1 cellular context compared by ENCODE assay signal in genomic region chr11:116772443-116773202, GRCh38.
TF ChIP-seq lines count a peak whose summit lies in the region.

TSS of gene BUD13 (minus strand) at chr11:116772987. CDS start at chr11:116772964, 23 bp downstream.

TF ChIP-seq in HepG2, 621 proteins besides CTCF, POLR2A, EP300 and RAD21 (continued from another document and continues in another):
- TF ChIP-seq, protein P1, sequence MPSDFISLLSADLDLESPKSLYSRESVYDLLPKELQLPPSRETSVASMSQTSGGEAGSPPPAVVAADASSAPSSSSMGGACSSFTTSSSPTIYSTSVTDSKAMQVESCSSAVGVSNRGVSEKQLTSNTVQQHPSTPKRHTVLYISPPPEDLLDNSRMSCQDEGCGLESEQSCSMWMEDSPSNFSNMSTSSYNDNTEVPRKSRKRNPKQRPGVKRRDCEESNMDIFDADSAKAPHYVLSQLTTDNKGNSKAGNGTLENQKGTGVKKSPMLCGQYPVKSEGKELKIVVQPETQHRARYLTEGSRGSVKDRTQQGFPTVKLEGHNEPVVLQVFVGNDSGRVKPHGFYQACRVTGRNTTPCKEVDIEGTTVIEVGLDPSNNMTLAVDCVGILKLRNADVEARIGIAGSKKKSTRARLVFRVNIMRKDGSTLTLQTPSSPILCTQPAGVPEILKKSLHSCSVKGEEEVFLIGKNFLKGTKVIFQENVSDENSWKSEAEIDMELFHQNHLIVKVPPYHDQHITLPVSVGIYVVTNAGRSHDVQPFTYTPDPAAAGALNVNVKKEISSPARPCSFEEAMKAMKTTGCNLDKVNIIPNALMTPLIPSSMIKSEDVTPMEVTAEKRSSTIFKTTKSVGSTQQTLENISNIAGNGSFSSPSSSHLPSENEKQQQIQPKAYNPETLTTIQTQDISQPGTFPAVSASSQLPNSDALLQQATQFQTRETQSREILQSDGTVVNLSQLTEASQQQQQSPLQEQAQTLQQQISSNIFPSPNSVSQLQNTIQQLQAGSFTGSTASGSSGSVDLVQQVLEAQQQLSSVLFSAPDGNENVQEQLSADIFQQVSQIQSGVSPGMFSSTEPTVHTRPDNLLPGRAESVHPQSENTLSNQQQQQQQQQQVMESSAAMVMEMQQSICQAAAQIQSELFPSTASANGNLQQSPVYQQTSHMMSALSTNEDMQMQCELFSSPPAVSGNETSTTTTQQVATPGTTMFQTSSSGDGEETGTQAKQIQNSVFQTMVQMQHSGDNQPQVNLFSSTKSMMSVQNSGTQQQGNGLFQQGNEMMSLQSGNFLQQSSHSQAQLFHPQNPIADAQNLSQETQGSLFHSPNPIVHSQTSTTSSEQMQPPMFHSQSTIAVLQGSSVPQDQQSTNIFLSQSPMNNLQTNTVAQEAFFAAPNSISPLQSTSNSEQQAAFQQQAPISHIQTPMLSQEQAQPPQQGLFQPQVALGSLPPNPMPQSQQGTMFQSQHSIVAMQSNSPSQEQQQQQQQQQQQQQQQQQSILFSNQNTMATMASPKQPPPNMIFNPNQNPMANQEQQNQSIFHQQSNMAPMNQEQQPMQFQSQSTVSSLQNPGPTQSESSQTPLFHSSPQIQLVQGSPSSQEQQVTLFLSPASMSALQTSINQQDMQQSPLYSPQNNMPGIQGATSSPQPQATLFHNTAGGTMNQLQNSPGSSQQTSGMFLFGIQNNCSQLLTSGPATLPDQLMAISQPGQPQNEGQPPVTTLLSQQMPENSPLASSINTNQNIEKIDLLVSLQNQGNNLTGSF (CRISPR knock-in tag; IDR thresholded peaks at IDR 0.05), result peak; percentile 61
- TF ChIP-seq, protein P2, sequence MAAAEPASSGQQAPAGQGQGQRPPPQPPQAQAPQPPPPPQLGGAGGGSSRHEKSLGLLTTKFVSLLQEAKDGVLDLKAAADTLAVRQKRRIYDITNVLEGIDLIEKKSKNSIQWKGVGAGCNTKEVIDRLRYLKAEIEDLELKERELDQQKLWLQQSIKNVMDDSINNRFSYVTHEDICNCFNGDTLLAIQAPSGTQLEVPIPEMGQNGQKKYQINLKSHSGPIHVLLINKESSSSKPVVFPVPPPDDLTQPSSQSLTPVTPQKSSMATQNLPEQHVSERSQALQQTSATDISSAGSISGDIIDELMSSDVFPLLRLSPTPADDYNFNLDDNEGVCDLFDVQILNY (CRISPR knock-in tag; conservative IDR thresholded peaks at IDR 0.05), result no peak; the same call in 1 of the 2 replicates
- TF ChIP-seq, protein P3, sequence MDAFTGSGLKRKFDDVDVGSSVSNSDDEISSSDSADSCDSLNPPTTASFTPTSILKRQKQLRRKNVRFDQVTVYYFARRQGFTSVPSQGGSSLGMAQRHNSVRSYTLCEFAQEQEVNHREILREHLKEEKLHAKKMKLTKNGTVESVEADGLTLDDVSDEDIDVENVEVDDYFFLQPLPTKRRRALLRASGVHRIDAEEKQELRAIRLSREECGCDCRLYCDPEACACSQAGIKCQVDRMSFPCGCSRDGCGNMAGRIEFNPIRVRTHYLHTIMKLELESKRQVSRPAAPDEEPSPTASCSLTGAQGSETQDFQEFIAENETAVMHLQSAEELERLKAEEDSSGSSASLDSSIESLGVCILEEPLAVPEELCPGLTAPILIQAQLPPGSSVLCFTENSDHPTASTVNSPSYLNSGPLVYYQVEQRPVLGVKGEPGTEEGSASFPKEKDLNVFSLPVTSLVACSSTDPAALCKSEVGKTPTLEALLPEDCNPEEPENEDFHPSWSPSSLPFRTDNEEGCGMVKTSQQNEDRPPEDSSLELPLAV (CRISPR knock-in tag; conservative IDR thresholded peaks at IDR 0.05; ENCODE audit: low read depth), result no peak
- TF ChIP-seq ZNF44 (CRISPR knock-in tag; IDR thresholded peaks at IDR 0.05) (peak; percentile 79; the same call in 1 of the 2 replicates), ZBTB7B (CRISPR knock-in tag; IDR thresholded peaks at IDR 0.05) (0 out of 2 replicates have a peak, but pooled peaks have one; percentile 37), ZNF264 (CRISPR knock-in tag; IDR thresholded peaks at IDR 0.05) (peak; percentile 78; the same call in 1 of the 2 replicates), NKX3-1 (CRISPR knock-in tag; IDR thresholded peaks at IDR 0.05) (no peak; the same call in 1 of the 2 replicates), ZNF800 (CRISPR knock-in tag; IDR thresholded peaks at IDR 0.05) (peak; percentile 74), ZNF850 (CRISPR knock-in tag; conservative IDR thresholded peaks at IDR 0.05) (0 out of 2 replicates have a peak, but pooled peaks have one; percentile 63), CBX2 (IDR thresholded peaks at IDR 0.05; ENCODE audit: low read depth, low read length) (no peak), CBX2 (CRISPR knock-in tag; IDR thresholded peaks at IDR 0.05; ENCODE audit: low read depth) (peak; percentile 65; the same call in 1 of the 2 replicates), TEAD2 (CRISPR knock-in tag; IDR thresholded peaks at IDR 0.05) (peak; percentile 84; the same call in 1 of the 2 replicates), KLF16 (CRISPR knock-in tag; IDR thresholded peaks at IDR 0.05) (peak in 1 of 2 experiments; percentile 97; a peak in 2 of 4 replicates), ZFY (CRISPR knock-in tag; IDR thresholded peaks at IDR 0.05) (peak; percentile 93), HOXA7 (CRISPR knock-in tag; IDR thresholded peaks at IDR 0.05) (no peak), MTF2 (CRISPR knock-in tag; IDR thresholded peaks at IDR 0.05; ENCODE audit: borderline replicate concordance) (peak; percentile 80; the same call in 1 of the 2 replicates), MAX (IDR thresholded peaks at IDR 0.05) (peak; percentile 90), TRIM22 (IDR thresholded peaks at IDR 0.05) (no peak), PRDM10 (CRISPR knock-in tag; IDR thresholded peaks at IDR 0.05; ENCODE audit: low read depth) (peak; percentile 94), SUZ12 (IDR thresholded peaks at IDR 0.05; ENCODE audit: low read depth, low read length) (no peak)
- TF ChIP-seq, protein P4, sequence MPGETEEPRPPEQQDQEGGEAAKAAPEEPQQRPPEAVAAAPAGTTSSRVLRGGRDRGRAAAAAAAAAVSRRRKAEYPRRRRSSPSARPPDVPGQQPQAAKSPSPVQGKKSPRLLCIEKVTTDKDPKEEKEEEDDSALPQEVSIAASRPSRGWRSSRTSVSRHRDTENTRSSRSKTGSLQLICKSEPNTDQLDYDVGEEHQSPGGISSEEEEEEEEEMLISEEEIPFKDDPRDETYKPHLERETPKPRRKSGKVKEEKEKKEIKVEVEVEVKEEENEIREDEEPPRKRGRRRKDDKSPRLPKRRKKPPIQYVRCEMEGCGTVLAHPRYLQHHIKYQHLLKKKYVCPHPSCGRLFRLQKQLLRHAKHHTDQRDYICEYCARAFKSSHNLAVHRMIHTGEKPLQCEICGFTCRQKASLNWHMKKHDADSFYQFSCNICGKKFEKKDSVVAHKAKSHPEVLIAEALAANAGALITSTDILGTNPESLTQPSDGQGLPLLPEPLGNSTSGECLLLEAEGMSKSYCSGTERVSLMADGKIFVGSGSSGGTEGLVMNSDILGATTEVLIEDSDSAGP (CRISPR knock-in tag; IDR thresholded peaks at IDR 0.05; ENCODE audit: borderline replicate concordance), result peak; percentile 92; the same call in 1 of the 2 replicates
- TF ChIP-seq, protein P5, sequence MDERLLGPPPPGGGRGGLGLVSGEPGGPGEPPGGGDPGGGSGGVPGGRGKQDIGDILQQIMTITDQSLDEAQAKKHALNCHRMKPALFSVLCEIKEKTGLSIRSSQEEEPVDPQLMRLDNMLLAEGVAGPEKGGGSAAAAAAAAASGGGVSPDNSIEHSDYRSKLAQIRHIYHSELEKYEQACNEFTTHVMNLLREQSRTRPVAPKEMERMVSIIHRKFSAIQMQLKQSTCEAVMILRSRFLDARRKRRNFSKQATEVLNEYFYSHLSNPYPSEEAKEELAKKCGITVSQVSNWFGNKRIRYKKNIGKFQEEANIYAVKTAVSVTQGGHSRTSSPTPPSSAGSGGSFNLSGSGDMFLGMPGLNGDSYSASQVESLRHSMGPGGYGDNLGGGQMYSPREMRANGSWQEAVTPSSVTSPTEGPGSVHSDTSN (CRISPR knock-in tag; IDR thresholded peaks at IDR 0.05), result no peak
- TF ChIP-seq, protein P6, sequence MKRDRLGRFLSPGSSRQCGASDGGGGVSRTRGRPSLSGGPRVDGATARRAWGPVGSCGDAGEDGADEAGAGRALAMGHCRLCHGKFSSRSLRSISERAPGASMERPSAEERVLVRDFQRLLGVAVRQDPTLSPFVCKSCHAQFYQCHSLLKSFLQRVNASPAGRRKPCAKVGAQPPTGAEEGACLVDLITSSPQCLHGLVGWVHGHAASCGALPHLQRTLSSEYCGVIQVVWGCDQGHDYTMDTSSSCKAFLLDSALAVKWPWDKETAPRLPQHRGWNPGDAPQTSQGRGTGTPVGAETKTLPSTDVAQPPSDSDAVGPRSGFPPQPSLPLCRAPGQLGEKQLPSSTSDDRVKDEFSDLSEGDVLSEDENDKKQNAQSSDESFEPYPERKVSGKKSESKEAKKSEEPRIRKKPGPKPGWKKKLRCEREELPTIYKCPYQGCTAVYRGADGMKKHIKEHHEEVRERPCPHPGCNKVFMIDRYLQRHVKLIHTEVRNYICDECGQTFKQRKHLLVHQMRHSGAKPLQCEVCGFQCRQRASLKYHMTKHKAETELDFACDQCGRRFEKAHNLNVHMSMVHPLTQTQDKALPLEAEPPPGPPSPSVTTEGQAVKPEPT (CRISPR knock-in tag; IDR thresholded peaks at IDR 0.05; ENCODE audit: low read depth), result 0 out of 2 replicates have a peak, but pooled peaks have one; percentile 81
